In genomic region chr7:80498481-80499349, GRCh38 we compare ENCODE assay signal across 12 cellular contexts. TPM values are rescaled to one million over a fixed set of nuclear protein-coding genes. Genes with fewer than 3 reads are reported as not detected.
DNase-seq lines count a peak whose midpoint lies in the region; ATAC-seq, FAIRE-seq and TF ChIP-seq lines count a peak whose summit lies in the region.
"Had no signal": no experiment of that assay in that cellular context is flagged by ENCODE, and none has a peak within 500 bp of the region (broad histone marks: within the 10 kb centered on the region; RNA-seq: fewer than 3 reads in every experiment).

No MANE protein-coding gene starts in this region.

- peak overlapping the region; percentile 96 for H3K27ac ChIP-seq in smooth muscle cell (ENCODE audit: low read depth)

- H2AFZ ChIP-seq in smooth muscle cell (ENCODE audit: low read depth): peak overlapping the region; percentile 44

- no peaks in the 10 kb centered on the region for H3K9me3 ChIP-seq in smooth muscle cell (replicated peaks; ENCODE audit: low read depth)

- H3K79me2 ChIP-seq in smooth muscle cell (ENCODE audit: low read depth): no peaks in the 10 kb centered on the region

- H3K4me1 Mint-ChIP-seq in activated CD4-positive, alpha-beta memory T cell treated with anti-CD3 and anti-CD28 coated beads for 36 hours (ENCODE audit: low read depth): no peaks in the 10 kb centered on the region

- H4K20me1 ChIP-seq in smooth muscle cell (ENCODE audit: low read depth): no peaks in the 10 kb centered on the region

- intact Hi-C loops in activated CD4-positive, alpha-beta memory T cell treated with anti-CD3 and anti-CD28 coated beads for 36 hours (cut with micrococcal nuclease): no loop called here

- H3K36me3 ChIP-seq in bronchial epithelial cell (ENCODE audit: control insufficient read depth, insufficient read depth, low read length) (no peaks in the 10 kb centered on the region), smooth muscle cell (ENCODE audit: low read depth) (no peaks in the 10 kb centered on the region)

- 73% methylated on average over 4 of the region's 4 CpGs for WGBS in smooth muscle cell (ENCODE audit: low lambda C conversion rate)

- POLR2A ChIA-PET in activated CD4-positive, alpha-beta memory T cell treated with anti-CD3 and anti-CD28 coated beads for 36 hours (lab: Charles Lee): no interaction called here

- H3K27ac Mint-ChIP-seq in activated CD4-positive, alpha-beta memory T cell treated with anti-CD3 and anti-CD28 coated beads for 36 hours: no peak overlapping the region

- TF ChIP-seq CTCF in bronchial epithelial cell (IDR thresholded peaks at IDR 0.05; ENCODE audit: insufficient read depth, low read length, severe bottlenecking) (no peak), smooth muscle cell (IDR thresholded peaks at IDR 0.05; ENCODE audit: borderline replicate concordance, insufficient read depth, poor library complexity, severe bottlenecking) (no peak)

- peak; percentile 20 for DNase-seq in HS-5 (ENCODE audit: low read depth)
- peak; percentile 96 for DNase-seq in bronchial epithelial cell (ENCODE audit: low read depth)
- DNase-seq in hepatic stellate cell (ENCODE audit: low spot score): peak; percentile 3
- no peak for DNase-seq in smooth muscle cell (lab: John Stamatoyannopoulos, UW; ENCODE audit: unreplicated experiment)
- no peak for DNase-seq in SKM-1 (lab: John Stamatoyannopoulos, UW; ENCODE audit: unreplicated experiment)
- no peak for DNase-seq in NCI-H446 treated with DMSO at 0.1 percent for 48 hours (lab: John Stamatoyannopoulos, UW)
- no peak for DNase-seq in activated CD4-positive, alpha-beta memory T cell treated with anti-CD3 and anti-CD28 coated beads for 36 hours
- DNase-seq: cerebellar nuclear complex, NCI-H526 had no signal

- peaks cover 9% of the 10 kb centered on the region for H3K9me3 Mint-ChIP-seq in activated CD4-positive, alpha-beta memory T cell treated with anti-CD3 and anti-CD28 coated beads for 36 hours

- H3K4me3 ChIP-seq in bronchial epithelial cell (ENCODE audit: low read depth, low read length): no peak overlapping the region
- no peak overlapping the region for H3K4me3 ChIP-seq in smooth muscle cell

- FAIRE-seq in bronchial epithelial cell (lab: Jason Lieb, UNC): no peak
- FAIRE-seq: GM18507 had no signal

- H3K36me3 Mint-ChIP-seq in activated CD4-positive, alpha-beta memory T cell treated with anti-CD3 and anti-CD28 coated beads for 36 hours: no peaks in the 10 kb centered on the region

- H3K4me1 ChIP-seq in smooth muscle cell (ENCODE audit: low read depth): no peaks in the 10 kb centered on the region

- H3K4me3 Mint-ChIP-seq in activated CD4-positive, alpha-beta memory T cell treated with anti-CD3 and anti-CD28 coated beads for 36 hours: no peak overlapping the region

- H3K9ac ChIP-seq in smooth muscle cell (ENCODE audit: low read depth): peak overlapping the region; percentile 90

- CTCF ChIA-PET in activated CD4-positive, alpha-beta memory T cell treated with anti-CD3 and anti-CD28 coated beads for 36 hours (lab: Charles Lee): no interaction called here

- H3K4me2 ChIP-seq in smooth muscle cell: peak overlapping the region; percentile 67

- H3K27me3 ChIP-seq in bronchial epithelial cell (ENCODE audit: control insufficient read depth, insufficient read depth, low read length) (no peaks in the 10 kb centered on the region), smooth muscle cell (ENCODE audit: low read depth) (no peaks in the 10 kb centered on the region)

- no peaks in the 10 kb centered on the region for H3K27me3 Mint-ChIP-seq in activated CD4-positive, alpha-beta memory T cell treated with anti-CD3 and anti-CD28 coated beads for 36 hours

- no peaks in the 10 kb centered on the region for H3F3A ChIP-seq in smooth muscle cell (ENCODE audit: low read depth)

- ATAC-seq in HG03175 (IDR thresholded peaks at IDR 0.05; ENCODE audit: unreplicated experiment): no peak

RNA-seq across cellular contexts. Expression of gene GNAT3, which starts 13.1 kb away (rescaled TPM):
- total RNA-seq in bronchial epithelial cell (not detected in 2 replicates), smooth muscle cell (not detected in 2 replicates)
- polyA plus RNA-seq in smooth muscle cell: not detected in 2 replicates
- not detected for total RNA-seq in activated CD4-positive, alpha-beta memory T cell treated with anti-CD3 and anti-CD28 coated beads for 36 hours
- total RNA-seq: ureter had no signal

Comparison
In these comparisons a context has a peak if more than half of its experiments do, and no peak if none do; other contexts are left out.
1. DNase-seq: peak in HS-5 (single experiment), bronchial epithelial cell (single experiment) and hepatic stellate cell (single experiment); none in smooth muscle cell (single experiment), SKM-1 (single experiment), NCI-H446 treated with DMSO at 0.1 percent for 48 hours (single experiment) and activated CD4-positive, alpha-beta memory T cell treated with anti-CD3 and anti-CD28 coated beads for 36 hours (single experiment).